Comparison of ENCODE assay signal across 1 cellular context in the genomic region with DNA sequence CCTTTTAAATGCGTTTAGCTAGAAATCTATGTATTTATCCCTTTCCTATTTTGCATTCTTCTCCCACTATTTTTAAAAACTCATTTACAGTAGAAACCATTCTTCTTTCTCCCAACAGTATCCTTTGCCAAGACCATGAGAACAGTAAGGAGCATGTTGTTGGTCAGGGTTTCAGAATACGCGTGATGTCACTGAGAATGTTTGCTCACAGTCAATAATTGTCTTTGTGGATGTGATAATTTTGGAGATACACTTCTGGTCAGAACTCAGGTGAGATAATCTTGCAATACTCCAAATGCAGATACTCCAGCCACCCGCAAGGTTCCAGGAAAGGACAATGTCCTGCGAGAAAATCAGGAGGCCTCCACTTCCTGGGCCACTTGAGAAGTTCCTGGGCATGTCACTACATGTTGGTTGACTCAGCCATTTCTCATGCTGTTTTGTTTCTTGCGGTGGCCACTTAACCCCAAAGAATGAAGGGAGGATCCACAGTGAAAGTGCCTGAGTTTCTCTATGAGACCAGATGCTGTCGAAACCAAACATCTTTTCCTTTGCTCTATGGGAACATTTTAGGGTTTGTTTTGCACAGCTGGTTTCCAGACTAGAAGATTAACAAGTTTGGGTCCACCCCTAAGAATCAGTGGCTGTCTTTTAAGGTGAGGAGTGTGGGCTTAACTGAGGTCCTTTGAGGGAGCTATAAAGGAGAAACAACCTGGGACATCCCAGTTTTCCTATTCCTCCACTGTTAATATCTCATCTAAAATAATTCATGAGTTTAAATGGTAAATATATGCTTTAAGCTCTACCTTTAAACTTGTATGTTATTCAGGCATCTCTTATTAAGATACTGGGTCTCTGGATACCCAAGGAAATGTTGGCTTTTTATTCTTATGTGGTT.
TF ChIP-seq lines count a peak whose summit lies in the region.

No MANE protein-coding gene starts in this region.

TF ChIP-seq in HEK293, 187 proteins besides CTCF, POLR2A, EP300 and RAD21 (continued from another document):
- TF ChIP-seq, protein P1, sequence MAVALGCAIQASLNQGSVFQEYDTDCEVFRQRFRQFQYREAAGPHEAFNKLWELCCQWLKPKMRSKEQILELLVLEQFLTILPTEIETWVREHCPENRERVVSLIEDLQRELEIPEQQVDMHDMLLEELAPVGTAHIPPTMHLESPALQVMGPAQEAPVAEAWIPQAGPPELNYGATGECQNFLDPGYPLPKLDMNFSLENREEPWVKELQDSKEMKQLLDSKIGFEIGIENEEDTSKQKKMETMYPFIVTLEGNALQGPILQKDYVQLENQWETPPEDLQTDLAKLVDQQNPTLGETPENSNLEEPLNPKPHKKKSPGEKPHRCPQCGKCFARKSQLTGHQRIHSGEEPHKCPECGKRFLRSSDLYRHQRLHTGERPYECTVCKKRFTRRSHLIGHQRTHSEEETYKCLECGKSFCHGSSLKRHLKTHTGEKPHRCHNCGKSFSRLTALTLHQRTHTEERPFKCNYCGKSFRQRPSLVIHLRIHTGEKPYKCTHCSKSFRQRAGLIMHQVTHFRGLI (tag by site-specific recombination; IDR thresholded peaks at IDR 0.05): no peak
- TF ChIP-seq ZBTB8A (tag by site-specific recombination; IDR thresholded peaks at IDR 0.05) (no peak), EGR2 (tag by site-specific recombination; IDR thresholded peaks at IDR 0.05; ENCODE audit: low read depth) (no peak), HOXD13 (CRISPR knock-in tag; IDR thresholded peaks at IDR 0.05; ENCODE audit: borderline replicate concordance) (no peak), ZBTB17 (tag by site-specific recombination; IDR thresholded peaks at IDR 0.05) (no peak; the same call in 1 of the 2 replicates), ZNF133 (tag by site-specific recombination; IDR thresholded peaks at IDR 0.05) (no peak), SETDB1 (IDR thresholded peaks at IDR 0.05; ENCODE audit: insufficient read length, low read length) (no peak), ZNF621 (tag by site-specific recombination; IDR thresholded peaks at IDR 0.05) (no peak), ZNF501 (tag by site-specific recombination; IDR thresholded peaks at IDR 0.05) (no peak), ZNF654 (tag by site-specific recombination; IDR thresholded peaks at IDR 0.05; ENCODE audit: low read depth) (no peak), ZNF391 (tag by site-specific recombination; IDR thresholded peaks at IDR 0.05; ENCODE audit: borderline replicate concordance, low read depth) (no peak), ZNF184 (tag by site-specific recombination; IDR thresholded peaks at IDR 0.05) (no peak), ZNF768 (tag by site-specific recombination; IDR thresholded peaks at IDR 0.05) (no peak), ZNF239 (tag by site-specific recombination; IDR thresholded peaks at IDR 0.05) (no peak), ZNF555 (tag by site-specific recombination; conservative IDR thresholded peaks at IDR 0.05) (no peak), ZNF394 (tag by site-specific recombination; IDR thresholded peaks at IDR 0.05; ENCODE audit: borderline replicate concordance) (peak; percentile 84), ZNF600 (tag by site-specific recombination; IDR thresholded peaks at IDR 0.05) (peak; percentile 39; the same call in 1 of the 2 replicates), ZNF416 (tag by site-specific recombination; IDR thresholded peaks at IDR 0.05) (no peak), ZNF10 (tag by site-specific recombination; IDR thresholded peaks at IDR 0.05) (no peak), ZXDB (tag by site-specific recombination; IDR thresholded peaks at IDR 0.05) (no peak), ZNF169 (tag by site-specific recombination; IDR thresholded peaks at IDR 0.05) (no peak)
- TF ChIP-seq, protein P2, sequence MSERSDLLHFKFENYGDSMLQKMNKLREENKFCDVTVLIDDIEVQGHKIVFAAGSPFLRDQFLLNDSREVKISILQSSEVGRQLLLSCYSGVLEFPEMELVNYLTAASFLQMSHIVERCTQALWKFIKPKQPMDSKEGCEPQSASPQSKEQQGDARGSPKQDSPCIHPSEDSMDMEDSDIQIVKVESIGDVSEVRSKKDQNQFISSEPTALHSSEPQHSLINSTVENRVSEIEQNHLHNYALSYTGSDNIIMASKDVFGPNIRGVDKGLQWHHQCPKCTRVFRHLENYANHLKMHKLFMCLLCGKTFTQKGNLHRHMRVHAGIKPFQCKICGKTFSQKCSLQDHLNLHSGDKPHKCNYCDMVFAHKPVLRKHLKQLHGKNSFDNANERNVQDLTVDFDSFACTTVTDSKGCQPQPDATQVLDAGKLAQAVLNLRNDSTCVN (tag by site-specific recombination; optimal IDR thresholded peaks at IDR 0.05): no peak
- TF ChIP-seq, protein P3, sequence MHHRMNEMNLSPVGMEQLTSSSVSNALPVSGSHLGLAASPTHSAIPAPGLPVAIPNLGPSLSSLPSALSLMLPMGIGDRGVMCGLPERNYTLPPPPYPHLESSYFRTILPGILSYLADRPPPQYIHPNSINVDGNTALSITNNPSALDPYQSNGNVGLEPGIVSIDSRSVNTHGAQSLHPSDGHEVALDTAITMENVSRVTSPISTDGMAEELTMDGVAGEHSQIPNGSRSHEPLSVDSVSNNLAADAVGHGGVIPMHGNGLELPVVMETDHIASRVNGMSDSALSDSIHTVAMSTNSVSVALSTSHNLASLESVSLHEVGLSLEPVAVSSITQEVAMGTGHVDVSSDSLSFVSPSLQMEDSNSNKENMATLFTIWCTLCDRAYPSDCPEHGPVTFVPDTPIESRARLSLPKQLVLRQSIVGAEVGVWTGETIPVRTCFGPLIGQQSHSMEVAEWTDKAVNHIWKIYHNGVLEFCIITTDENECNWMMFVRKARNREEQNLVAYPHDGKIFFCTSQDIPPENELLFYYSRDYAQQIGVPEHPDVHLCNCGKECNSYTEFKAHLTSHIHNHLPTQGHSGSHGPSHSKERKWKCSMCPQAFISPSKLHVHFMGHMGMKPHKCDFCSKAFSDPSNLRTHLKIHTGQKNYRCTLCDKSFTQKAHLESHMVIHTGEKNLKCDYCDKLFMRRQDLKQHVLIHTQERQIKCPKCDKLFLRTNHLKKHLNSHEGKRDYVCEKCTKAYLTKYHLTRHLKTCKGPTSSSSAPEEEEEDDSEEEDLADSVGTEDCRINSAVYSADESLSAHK (tag by site-specific recombination; IDR thresholded peaks at IDR 0.05): no peak; the same call in 1 of the 2 replicates
- TF ChIP-seq, protein P4, sequence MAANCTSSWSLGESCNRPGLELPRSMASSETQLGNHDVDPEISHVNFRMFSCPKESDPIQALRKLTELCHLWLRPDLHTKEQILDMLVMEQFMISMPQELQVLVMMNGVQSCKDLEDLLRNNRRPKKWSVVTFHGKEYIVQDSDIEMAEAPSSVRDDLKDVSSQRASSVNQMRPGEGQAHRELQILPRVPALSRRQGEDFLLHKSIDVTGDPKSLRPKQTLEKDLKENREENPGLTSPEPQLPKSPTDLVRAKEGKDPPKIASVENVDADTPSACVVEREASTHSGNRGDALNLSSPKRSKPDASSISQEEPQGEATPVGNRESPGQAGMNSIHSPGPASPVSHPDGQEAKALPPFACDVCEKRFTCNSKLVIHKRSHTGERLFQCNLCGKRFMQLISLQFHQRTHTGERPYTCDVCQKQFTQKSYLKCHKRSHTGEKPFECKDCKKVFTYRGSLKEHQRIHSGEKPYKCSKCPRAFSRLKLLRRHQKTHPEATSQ (tag by site-specific recombination; IDR thresholded peaks at IDR 0.05): no peak
